ENCODE assay signal across 10 cellular contexts in genomic region chr12:11763760-11764520, GRCh38.
DNase-seq lines count a peak whose midpoint lies in the region; ATAC-seq and TF ChIP-seq lines count a peak whose summit lies in the region.
"Had no signal": no experiment of that assay in that cellular context is flagged by ENCODE, and none has a peak within 500 bp of the region (broad histone marks: within the 10 kb centered on the region; RNA-seq: fewer than 3 reads in every experiment).

No MANE protein-coding gene starts in this region.

- H3K4me3 Mint-ChIP-seq in activated CD4-positive, alpha-beta T cell treated with anti-CD3 and anti-CD28 coated beads for 36 hours: no peak overlapping the region
- H3K4me3 Mint-ChIP-seq in T-helper 17 cell (no peak overlapping the region), Calu3 (ENCODE audit: low read depth, unreplicated experiment) (no peak overlapping the region)
- peak overlapping the region; percentile 36 to 41 for H3K4me3 Mint-ChIP-seq in stimulated activated naive B cell treated with anti-CD40 and anti-IgM and Interleukin-4, amounts not matched to agents 10 μg/mL and 1 μg/mL and 100 μg/mL, for 72 hours
- no peak overlapping the region for H3K4me3 Mint-ChIP-seq in activated CD8-positive, alpha-beta T cell treated with anti-CD3 and anti-CD28 coated beads, Interleukin-2, amount 10 ng/mL, durations not matched to agents 7 days and 5 days
- H3K4me3 Mint-ChIP-seq: immature natural killer cell had no signal

- no peaks in the 10 kb centered on the region for H3K27me3 Mint-ChIP-seq in activated CD4-positive, alpha-beta T cell treated with anti-CD3 and anti-CD28 coated beads for 36 hours
- no peaks in the 10 kb centered on the region for H3K27me3 Mint-ChIP-seq in T-helper 17 cell
- no peaks in the 10 kb centered on the region for H3K27me3 Mint-ChIP-seq in stimulated activated naive B cell treated with anti-CD40 and anti-IgM and Interleukin-4, amounts not matched to agents 10 μg/mL and 1 μg/mL and 100 μg/mL, for 72 hours
- no peaks in the 10 kb centered on the region for H3K27me3 Mint-ChIP-seq in activated CD8-positive, alpha-beta T cell treated with anti-CD3 and anti-CD28 coated beads, Interleukin-2, amount 10 ng/mL, durations not matched to agents 7 days and 5 days (ENCODE audit: low read depth)
- H3K27me3 Mint-ChIP-seq in Calu3 (ENCODE audit: unreplicated experiment): no peaks in the 10 kb centered on the region

- peaks cover 21% of the 10 kb centered on the region for H3K36me3 Mint-ChIP-seq in activated CD4-positive, alpha-beta T cell treated with anti-CD3 and anti-CD28 coated beads for 36 hours (ENCODE audit: low read depth)
- no peaks in the 10 kb centered on the region for H3K36me3 Mint-ChIP-seq in T-helper 17 cell (ENCODE audit: low read depth)
- peaks cover 21 to 38% of the 10 kb centered on the region in 2 donors for H3K36me3 Mint-ChIP-seq in stimulated activated naive B cell treated with anti-CD40 and anti-IgM and Interleukin-4, amounts not matched to agents 10 μg/mL and 1 μg/mL and 100 μg/mL, for 72 hours
- peaks cover 9% of the 10 kb centered on the region for H3K36me3 Mint-ChIP-seq in activated CD8-positive, alpha-beta T cell treated with anti-CD3 and anti-CD28 coated beads, Interleukin-2, amount 10 ng/mL, durations not matched to agents 7 days and 5 days (ENCODE audit: low read depth)
- H3K36me3 Mint-ChIP-seq in Calu3 (ENCODE audit: insufficient read depth, unreplicated experiment): peaks cover 9% of the 10 kb centered on the region

- intact Hi-C loops in activated CD4-positive, alpha-beta T cell treated with anti-CD3 and anti-CD28 coated beads for 36 hours (cut with DNase I, micrococcal nuclease): loop anchor here (2.0 to 10.0 kb wide), 5 partner anchors 15 to 951 kb away; partner anchors contain the start of gene CDKN1B (in 1 of the 2)
- intact Hi-C loops in Calu3 (cut with micrococcal nuclease; ENCODE audit: unreplicated experiment): no loop called here

- H3K4me1 Mint-ChIP-seq in activated CD4-positive, alpha-beta T cell treated with anti-CD3 and anti-CD28 coated beads for 36 hours: peaks cover 90% of the 10 kb centered on the region
- H3K4me1 Mint-ChIP-seq in T-helper 17 cell (peaks cover 68% of the 10 kb centered on the region), Calu3 (ENCODE audit: low read depth, unreplicated experiment) (peaks cover 64% of the 10 kb centered on the region)
- H3K4me1 Mint-ChIP-seq in stimulated activated naive B cell treated with anti-CD40 and anti-IgM and Interleukin-4, amounts not matched to agents 10 μg/mL and 1 μg/mL and 100 μg/mL, for 72 hours: peaks cover 65 to 99% of the 10 kb centered on the region in 2 donors
- H3K4me1 Mint-ChIP-seq in activated CD8-positive, alpha-beta T cell treated with anti-CD3 and anti-CD28 coated beads, Interleukin-2, amount 10 ng/mL, durations not matched to agents 7 days and 5 days (ENCODE audit: low read depth): peaks cover 46% of the 10 kb centered on the region

- no peak for DNase-seq in activated CD4-positive, alpha-beta T cell treated with anti-CD3 and anti-CD28 coated beads for 36 hours
- no peak for DNase-seq in activated CD4-positive, alpha-beta T cell treated with anti-CD3 and anti-CD28 coated beads, Interleukin-2, amount 50 U/mL, for 1 hour
- no peak for DNase-seq in T-helper 17 cell
- peak; percentile 66 for DNase-seq in hepatic stellate cell (ENCODE audit: low spot score)
- no peak for DNase-seq in stimulated activated naive B cell treated with anti-CD40 and anti-IgM and Interleukin-4, amounts not matched to agents 10 μg/mL and 1 μg/mL and 100 μg/mL, for 72 hours
- no peak for DNase-seq in NCI-H1436 treated with DMSO at 0.1 percent for 48 hours (lab: John Stamatoyannopoulos, UW)
- DNase-seq in activated CD8-positive, alpha-beta T cell treated with anti-CD3 and anti-CD28 coated beads, Interleukin-2, amount 10 ng/mL, durations not matched to agents 7 days and 5 days: no peak
- no peak for DNase-seq in Calu3
- DNase-seq: immature natural killer cell, NCI-H2107 had no signal

- H3K9me3 Mint-ChIP-seq in activated CD4-positive, alpha-beta T cell treated with anti-CD3 and anti-CD28 coated beads for 36 hours (ENCODE audit: low read depth): no peaks in the 10 kb centered on the region
- H3K9me3 Mint-ChIP-seq in stimulated activated naive B cell treated with anti-CD40 and anti-IgM and Interleukin-4, amounts not matched to agents 10 μg/mL and 1 μg/mL and 100 μg/mL, for 72 hours: peaks cover 0 to 5% of the 10 kb centered on the region in 2 donors
- no peaks in the 10 kb centered on the region for H3K9me3 Mint-ChIP-seq in activated CD8-positive, alpha-beta T cell treated with anti-CD3 and anti-CD28 coated beads, Interleukin-2, amount 10 ng/mL, durations not matched to agents 7 days and 5 days (ENCODE audit: insufficient read depth)
- H3K9me3 Mint-ChIP-seq in Calu3 (ENCODE audit: low read depth, unreplicated experiment): no peaks in the 10 kb centered on the region
- H3K9me3 Mint-ChIP-seq: immature natural killer cell had no signal

- H3K27ac Mint-ChIP-seq in activated CD4-positive, alpha-beta T cell treated with anti-CD3 and anti-CD28 coated beads for 36 hours: peak overlapping the region; percentile 70
- H3K27ac Mint-ChIP-seq in T-helper 17 cell (peak overlapping the region; percentile 74), Calu3 (ENCODE audit: unreplicated experiment) (no peak overlapping the region)
- H3K27ac Mint-ChIP-seq in stimulated activated naive B cell treated with anti-CD40 and anti-IgM and Interleukin-4, amounts not matched to agents 10 μg/mL and 1 μg/mL and 100 μg/mL, for 72 hours: peak overlapping the region; percentile 95
- no peak overlapping the region for H3K27ac Mint-ChIP-seq in activated CD8-positive, alpha-beta T cell treated with anti-CD3 and anti-CD28 coated beads, Interleukin-2, amount 10 ng/mL, durations not matched to agents 7 days and 5 days
- H3K27ac Mint-ChIP-seq: immature natural killer cell had no signal

- ATAC-seq in activated CD4-positive, alpha-beta T cell treated with anti-CD3 and anti-CD28 coated beads for 36 hours: no peak
- ATAC-seq in T-helper 17 cell: no peak
- ATAC-seq in stimulated activated naive B cell treated with anti-CD40 and anti-IgM and Interleukin-4, amounts not matched to agents 10 μg/mL and 1 μg/mL and 100 μg/mL, for 72 hours (replicated peaks): no peak
- ATAC-seq in activated CD8-positive, alpha-beta T cell treated with anti-CD3 and anti-CD28 coated beads, Interleukin-2, amount 10 ng/mL, durations not matched to agents 7 days and 5 days: no peak

- no TSS peak for BruUV-seq in Calu3 (replicated peaks; lab: Mats Ljungman, UMichigan)

- POLR2A ChIA-PET in activated CD4-positive, alpha-beta T cell treated with anti-CD3 and anti-CD28 coated beads for 36 hours (lab: Charles Lee): interaction anchor here (0.7 to 2.1 kb wide), 6 partner anchors 8 to 246 kb away, joined by 3 to 20 read pairs (median 8); no protein-coding TSS in a partner anchor
- POLR2A ChIA-PET in activated CD8-positive, alpha-beta T cell treated with anti-CD3 and anti-CD28 coated beads, Interleukin-2, amount 10 ng/mL, durations not matched to agents 7 days and 5 days (lab: Charles Lee): interaction anchor here (0.9 kb wide), 1 partner anchor 247 kb away, joined by 3 read pairs; no protein-coding TSS in a partner anchor

- CTCF ChIA-PET in activated CD4-positive, alpha-beta T cell treated with anti-CD3 and anti-CD28 coated beads for 36 hours (lab: Charles Lee): interaction anchor here (0.7 to 3.0 kb wide), 16 partner anchors 8 to 268 kb away, joined by 3 to 17 read pairs (median 4); no protein-coding TSS in a partner anchor
- CTCF ChIA-PET in activated CD8-positive, alpha-beta T cell treated with anti-CD3 and anti-CD28 coated beads, Interleukin-2, amount 10 ng/mL, durations not matched to agents 7 days and 5 days (lab: Charles Lee): interaction anchor here (1.6 to 3.0 kb wide), 2 partner anchors 184 to 245 kb away, joined by 4 to 7 read pairs; no protein-coding TSS in a partner anchor
- CTCF ChIA-PET in Calu3 (lab: Charles Lee): no interaction called here

- no peak for TF ChIP-seq CTCF in Calu3 (IDR thresholded peaks at IDR 0.05; ENCODE audit: unreplicated experiment)

- no peaks in the 10 kb centered on the region for H3K9me3 ChIP-seq in T-helper 17 cell (ENCODE audit: control insufficient read depth, low read length, poor library complexity, severe bottlenecking)

Comparison
In these comparisons a context has a peak if more than half of its experiments do, and no peak if none do; other contexts are left out.
1. H3K27ac Mint-ChIP-seq: peak in activated CD4-positive, alpha-beta T cell treated with anti-CD3 and anti-CD28 coated beads for 36 hours (single experiment), T-helper 17 cell (single experiment) and stimulated activated naive B cell treated with anti-CD40 and anti-IgM and Interleukin-4, amounts not matched to agents 10 μg/mL and 1 μg/mL and 100 μg/mL, for 72 hours (single experiment); none in activated CD8-positive, alpha-beta T cell treated with anti-CD3 and anti-CD28 coated beads, Interleukin-2, amount 10 ng/mL, durations not matched to agents 7 days and 5 days (single experiment) and Calu3 (single experiment).
2. H3K4me3 Mint-ChIP-seq: peak in stimulated activated naive B cell treated with anti-CD40 and anti-IgM and Interleukin-4, amounts not matched to agents 10 μg/mL and 1 μg/mL and 100 μg/mL, for 72 hours (2 of 2); none in activated CD4-positive, alpha-beta T cell treated with anti-CD3 and anti-CD28 coated beads for 36 hours (single experiment), T-helper 17 cell (single experiment), activated CD8-positive, alpha-beta T cell treated with anti-CD3 and anti-CD28 coated beads, Interleukin-2, amount 10 ng/mL, durations not matched to agents 7 days and 5 days (single experiment) and Calu3 (single experiment).